Comparison of ENCODE assay signal across 15 cellular contexts in the genomic region with DNA sequence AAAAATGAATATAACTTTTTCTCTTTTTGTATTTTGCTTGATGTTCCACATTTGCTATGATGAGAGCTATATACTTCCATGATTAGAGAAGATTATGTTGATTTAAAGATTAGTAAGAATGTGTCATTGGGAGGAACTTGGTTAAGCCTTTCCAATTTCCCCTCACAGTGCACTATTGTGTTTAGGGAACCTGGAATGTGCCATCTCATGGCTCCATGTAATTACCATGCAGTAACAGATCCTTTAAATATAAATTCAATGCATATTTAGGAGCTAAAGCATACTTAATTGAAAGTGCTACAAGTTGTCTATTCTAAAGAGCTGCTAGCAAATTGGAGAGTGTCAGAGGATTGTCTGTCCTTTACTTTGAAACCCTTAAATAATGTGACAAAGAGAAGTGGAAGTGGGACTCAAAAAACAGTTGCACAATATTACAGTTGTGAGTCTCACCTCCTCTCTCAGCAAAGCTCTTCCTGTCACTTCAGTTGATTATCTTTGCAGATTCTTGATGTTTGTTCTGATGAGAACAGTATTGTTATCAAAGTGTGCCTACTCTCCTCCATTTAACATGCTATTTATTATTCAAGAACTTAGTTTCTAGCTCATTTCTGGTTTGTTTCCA.
DNase-seq lines count a peak whose midpoint lies in the region; ATAC-seq and TF ChIP-seq lines count a peak whose summit lies in the region.
"Had no signal": no experiment of that assay in that cellular context is flagged by ENCODE, and none has a peak within 500 bp of the region (broad histone marks: within the 10 kb centered on the region; RNA-seq: fewer than 3 reads in every experiment).

No MANE protein-coding gene starts in this region.

- H3K9me3 ChIP-seq in A673 (ENCODE audit: low read depth, low read length, poor library complexity, severe bottlenecking) (no peaks in the 10 kb centered on the region), Karpas-422 (ENCODE audit: low read length) (no peaks in the 10 kb centered on the region), psoas muscle (no peaks in the 10 kb centered on the region), tibial artery (no peaks in the 10 kb centered on the region), prostate gland (no peaks in the 10 kb centered on the region)
- H3K9me3 ChIP-seq: esophagus muscularis mucosa had no signal

- no peak overlapping the region for H3K4me2 ChIP-seq in Karpas-422 (ENCODE audit: low read depth, low read length, poor library complexity, severe bottlenecking)

- H3K9me2 ChIP-seq in Karpas-422 (replicated peaks; ENCODE audit: insufficient read depth, low read length), result no peaks in the 10 kb centered on the region

- TF ChIP-seq CTCF in A673 (conservative IDR thresholded peaks at IDR 0.05; ENCODE audit: low read depth, low read length) (no peak), fibroblast of pulmonary artery (IDR thresholded peaks at IDR 0.05; ENCODE audit: low read length, missing control alignments) (no peak), psoas muscle (IDR thresholded peaks at IDR 0.05) (no peak), tibial artery (IDR thresholded peaks at IDR 0.05) (no peak), prostate gland (IDR thresholded peaks at IDR 0.05) (no peak)

- no TSS peak for BruUV-seq in A673 (replicated peaks; lab: Mats Ljungman, UMichigan)

- intact Hi-C loops in A673 (cut with micrococcal nuclease; ENCODE audit: unreplicated experiment), result no loop called here
- intact Hi-C loops in psoas muscle (cut with DNase I), result no loop called here
- intact Hi-C loops in tibial artery (cut with DNase I; ENCODE audit: low total_unique reads), result no loop called here
- intact Hi-C loops in prostate gland (cut with DNase I), result no loop called here

- no peaks in the 10 kb centered on the region for H4K20me1 ChIP-seq in Karpas-422 (ENCODE audit: insufficient read depth, low read depth, low read length)

- POLR2A ChIA-PET in A673 (lab: Charles Lee; ENCODE audit: low non-redundant PET), result no interaction called here

- H3K4me3 ChIP-seq in A673 (ENCODE audit: low read depth, low read length, poor library complexity, severe bottlenecking), result no peak overlapping the region
- H3K4me3 ChIP-seq in Karpas-422 (ENCODE audit: low read length), result no peak overlapping the region
- H3K4me3 ChIP-seq in fibroblast of pulmonary artery (replicated peaks; ENCODE audit: low read depth, low read length), result no peak overlapping the region
- H3K4me3 ChIP-seq in psoas muscle, result no peak overlapping the region
- no peak overlapping the region for H3K4me3 ChIP-seq in tibial artery
- H3K4me3 ChIP-seq in prostate gland, result no peak overlapping the region
- H3K4me3 ChIP-seq: esophagus muscularis mucosa, left ventricle myocardium inferior had no signal

- H3K36me3 ChIP-seq in A673 (ENCODE audit: insufficient read depth, low read length, poor library complexity, severe bottlenecking) (no peaks in the 10 kb centered on the region), Karpas-422 (ENCODE audit: insufficient read depth, low read length) (no peaks in the 10 kb centered on the region), psoas muscle (ENCODE audit: insufficient read depth in 1 of 2, low read depth in 1 of 2) (no peaks in the 10 kb centered on the region), tibial artery (no peaks in the 10 kb centered on the region), prostate gland (no peaks in the 10 kb centered on the region)
- H3K36me3 ChIP-seq: esophagus muscularis mucosa, left ventricle myocardium inferior had no signal

- no peak overlapping the region for H3K9ac ChIP-seq in Karpas-422 (ENCODE audit: low read length)

- CTCF ChIA-PET in A673 (lab: Charles Lee), result no interaction called here

- peak overlapping the region; percentile 31 for H2AFZ ChIP-seq in Karpas-422 (ENCODE audit: low read length)

- ATAC-seq in psoas muscle, result no peak
- ATAC-seq: activated T-cell treated with anti-CD3 and anti-CD28 coated beads, Interleukin-2, amount 50 U/mL, for 72 hours had no signal

- no peak for TF ChIP-seq POLR2A in prostate gland (IDR thresholded peaks at IDR 0.05)

- peak overlapping the region; percentile 70 for H3K27ac ChIP-seq in A673 (ENCODE audit: low read depth, low read length, poor library complexity, severe bottlenecking)
- H3K27ac ChIP-seq in Karpas-422 (ENCODE audit: low read length), result no peak overlapping the region
- no peak overlapping the region for H3K27ac ChIP-seq in psoas muscle
- H3K27ac ChIP-seq in tibial artery, result no peak overlapping the region
- no peak overlapping the region for H3K27ac ChIP-seq in prostate gland
- H3K27ac ChIP-seq: esophagus muscularis mucosa, left ventricle myocardium inferior had no signal

- DNase-seq in A673 (ENCODE audit: low spot score), result peak; percentile 88
- DNase-seq in Karpas-422, result no peak
- peak; percentile 68 for DNase-seq in SKM-1 (lab: John Stamatoyannopoulos, UW; ENCODE audit: unreplicated experiment)
- peak; percentile 1 for DNase-seq in fibroblast of pulmonary artery (ENCODE audit: low read depth)
- DNase-seq in DMS 273 treated with DMSO at 0.1 percent for 48 hours (lab: John Stamatoyannopoulos, UW), result no peak
- DNase-seq in psoas muscle, result no peak
- no peak for DNase-seq in tibial artery
- no peak for DNase-seq in prostate gland (ENCODE audit: low spot score)
- DNase-seq: activated CD4-positive, alpha-beta T cell treated with anti-CD3 and anti-CD28 coated beads, Interleukin-2, amount 50 U/mL, for 48 hours; activated T-cell treated with anti-CD3 and anti-CD28 coated beads, Interleukin-2, amount 50 U/mL, for 72 hours; left ventricle myocardium inferior; MM.1S; NCI-H774; SHP77 had no signal

- H3K4me1 ChIP-seq in A673 (ENCODE audit: insufficient read depth, low read length, poor library complexity, severe bottlenecking) (peaks cover 24% of the 10 kb centered on the region), Karpas-422 (ENCODE audit: low read length) (peaks cover 22% of the 10 kb centered on the region), psoas muscle (no peaks in the 10 kb centered on the region), tibial artery (no peaks in the 10 kb centered on the region), prostate gland (replicated peaks) (no peaks in the 10 kb centered on the region)
- H3K4me1 ChIP-seq: esophagus muscularis mucosa, left ventricle myocardium inferior had no signal

- H3K79me2 ChIP-seq in Karpas-422 (ENCODE audit: low read length), result no peaks in the 10 kb centered on the region

- H3K27me3 ChIP-seq in A673 (replicated peaks; ENCODE audit: insufficient read depth, low read depth, low read length, poor library complexity) (no peaks in the 10 kb centered on the region), Karpas-422 (ENCODE audit: low read length) (no peaks in the 10 kb centered on the region), psoas muscle (ENCODE audit: insufficient read depth in 3 of 3, low read length in 2 of 3) (no peaks in the 10 kb centered on the region), tibial artery (no peaks in the 10 kb centered on the region), prostate gland (replicated peaks; ENCODE audit: insufficient read depth) (no peaks in the 10 kb centered on the region)
- H3K27me3 ChIP-seq: esophagus muscularis mucosa had no signal

Comparison
In these comparisons a context has a peak if more than half of its experiments do, and no peak if none do; other contexts are left out.
1. DNase-seq: peak in A673 (single experiment), SKM-1 (single experiment) and fibroblast of pulmonary artery (single experiment); none in Karpas-422 (single experiment), DMS 273 treated with DMSO at 0.1 percent for 48 hours (single experiment), psoas muscle (0 of 2), tibial artery (0 of 2) and prostate gland (single experiment).